In genomic region chr11:125111341-125112234, GRCh38 we compare ENCODE assay signal across 1 cellular context.
TF ChIP-seq lines count a peak whose summit lies in the region.

Gene TMEM218, minus strand, starts transcription at chr11:125111626. Its CDS starts 9,385 bp downstream, at chr11:125102241.

TF ChIP-seq in HepG2, 621 proteins besides CTCF, POLR2A, EP300 and RAD21 (continued from another document and continues in another):
- TF ChIP-seq ZNF615 (CRISPR knock-in tag; IDR thresholded peaks at IDR 0.05; ENCODE audit: borderline replicate concordance): 0 out of 2 replicates have a peak, but pooled peaks have one; percentile 31
- TF ChIP-seq KLF15 (CRISPR knock-in tag; IDR thresholded peaks at IDR 0.05; ENCODE audit: borderline replicate concordance): no peak
- TF ChIP-seq CREB3 (CRISPR knock-in tag; IDR thresholded peaks at IDR 0.05): no peak
- no peak; the same call in 1 of the 2 replicates for TF ChIP-seq DRAP1 (CRISPR knock-in tag; IDR thresholded peaks at IDR 0.05)
- no peak for TF ChIP-seq ZNF513 (CRISPR knock-in tag; conservative IDR thresholded peaks at IDR 0.05)
- peak; percentile 70 for TF ChIP-seq IKZF4 (CRISPR knock-in tag; IDR thresholded peaks at IDR 0.05; ENCODE audit: borderline replicate concordance, low read depth, not compliant biosample characterization)
- peak; percentile 89 for TF ChIP-seq ZSCAN25 (CRISPR knock-in tag; IDR thresholded peaks at IDR 0.05)
- TF ChIP-seq FOXP4 (CRISPR knock-in tag; IDR thresholded peaks at IDR 0.05): no peak
- peak; percentile 42; the same call in 1 of the 2 replicates for TF ChIP-seq MIER3 (CRISPR knock-in tag; IDR thresholded peaks at IDR 0.05; ENCODE audit: borderline replicate concordance)
- no peak for TF ChIP-seq ZNF12 (CRISPR knock-in tag; IDR thresholded peaks at IDR 0.05)
- TF ChIP-seq DNMT3B (CRISPR knock-in tag; conservative IDR thresholded peaks at IDR 0.05): peak; percentile 83; the same call in 1 of the 2 replicates
- TF ChIP-seq ELF3 (CRISPR knock-in tag; IDR thresholded peaks at IDR 0.05): no peak; the same call in 1 of the 2 replicates
- peak; percentile 47 for TF ChIP-seq XRCC5 (optimal IDR thresholded peaks at IDR 0.05; ENCODE audit: low read length)
- peak; percentile 75 for TF ChIP-seq YEATS2 (CRISPR knock-in tag; IDR thresholded peaks at IDR 0.05; ENCODE audit: borderline replicate concordance)
- TF ChIP-seq KDM1A (CRISPR knock-in tag; IDR thresholded peaks at IDR 0.05): no peak; the same call in 1 of the 2 replicates
- TF ChIP-seq MED1 (CRISPR knock-in tag; IDR thresholded peaks at IDR 0.05): peak; percentile 10; the same call in 1 of the 2 replicates
- TF ChIP-seq HINFP (CRISPR knock-in tag; IDR thresholded peaks at IDR 0.05; ENCODE audit: low read depth): peak; percentile 21; the same call in 1 of the 2 replicates
- TF ChIP-seq MIXL1 (CRISPR knock-in tag; IDR thresholded peaks at IDR 0.05): 0 out of 2 replicates have a peak, but pooled peaks have one; percentile 9
- TF ChIP-seq CREB1 (IDR thresholded peaks at IDR 0.05): peak; percentile 86
- TF ChIP-seq CREB1 (CRISPR knock-in tag; IDR thresholded peaks at IDR 0.05): peak; percentile 91
- no peak for TF ChIP-seq ZSCAN5A (CRISPR knock-in tag; IDR thresholded peaks at IDR 0.05; ENCODE audit: borderline replicate concordance)
- TF ChIP-seq GTF3A (CRISPR knock-in tag; conservative IDR thresholded peaks at IDR 0.05): no peak
- TF ChIP-seq SNAI1 (CRISPR knock-in tag; IDR thresholded peaks at IDR 0.05; ENCODE audit: borderline replicate concordance): 0 out of 2 replicates have a peak, but pooled peaks have one; percentile 47
- no peak for TF ChIP-seq TOE1 (CRISPR knock-in tag; IDR thresholded peaks at IDR 0.05)
- TF ChIP-seq TCF12 (IDR thresholded peaks at IDR 0.05): no peak
- no peak for TF ChIP-seq TCF12 (CRISPR knock-in tag; IDR thresholded peaks at IDR 0.05)
- TF ChIP-seq CBX1 (IDR thresholded peaks at IDR 0.05; ENCODE audit: low read depth): no peak
- no peak for TF ChIP-seq TEAD2 (CRISPR knock-in tag; IDR thresholded peaks at IDR 0.05)
- peak; percentile 33; the same call in 1 of the 2 replicates for TF ChIP-seq ZNF414 (CRISPR knock-in tag; IDR thresholded peaks at IDR 0.05)
- no peak for TF ChIP-seq ZNF546 (CRISPR knock-in tag; conservative IDR thresholded peaks at IDR 0.05)
- TF ChIP-seq FOXA3 (CRISPR knock-in tag; IDR thresholded peaks at IDR 0.05): no peak
- no peak for TF ChIP-seq PPARG (CRISPR knock-in tag; conservative IDR thresholded peaks at IDR 0.05)
- TF ChIP-seq RFX5 (IDR thresholded peaks at IDR 0.05; ENCODE audit: low read depth, low read length): peak; percentile 85
- no peak for TF ChIP-seq ZNF7 (CRISPR knock-in tag; IDR thresholded peaks at IDR 0.05)
- TF ChIP-seq JUNB (CRISPR knock-in tag; IDR thresholded peaks at IDR 0.05; ENCODE audit: borderline replicate concordance): no peak
- no peak for TF ChIP-seq SNRNP70 (IDR thresholded peaks at IDR 0.05; ENCODE audit: low read depth, low read length)
- TF ChIP-seq ZBTB7B (CRISPR knock-in tag; IDR thresholded peaks at IDR 0.05): no peak
- TF ChIP-seq ZNF292 (CRISPR knock-in tag; IDR thresholded peaks at IDR 0.05; ENCODE audit: borderline replicate concordance, low read depth): 0 out of 2 replicates have a peak, but pooled peaks have one; percentile 14
- TF ChIP-seq ZNF839 (CRISPR knock-in tag; IDR thresholded peaks at IDR 0.05; ENCODE audit: borderline replicate concordance): no peak
- TF ChIP-seq ZNF18 (CRISPR knock-in tag; IDR thresholded peaks at IDR 0.05; ENCODE audit: insufficient replicate concordance): no peak
- TF ChIP-seq KMT2A (CRISPR knock-in tag; IDR thresholded peaks at IDR 0.05): no peak
- 0 out of 2 replicates have a peak, but pooled peaks have one; percentile 27 for TF ChIP-seq LBX2 (CRISPR knock-in tag; IDR thresholded peaks at IDR 0.05; ENCODE audit: borderline replicate concordance)
- TF ChIP-seq SIX1 (CRISPR knock-in tag; IDR thresholded peaks at IDR 0.05; ENCODE audit: borderline replicate concordance): no peak
- no peak for TF ChIP-seq HMG20A (CRISPR knock-in tag; IDR thresholded peaks at IDR 0.05; ENCODE audit: borderline replicate concordance)
- TF ChIP-seq HNRNPUL1 (IDR thresholded peaks at IDR 0.05; ENCODE audit: low read depth, low read length): no peak
- TF ChIP-seq ZNF569 (CRISPR knock-in tag; IDR thresholded peaks at IDR 0.05; ENCODE audit: borderline replicate concordance): no peak
- peak; percentile 2; the same call in 1 of the 2 replicates for TF ChIP-seq ZNF878 (CRISPR knock-in tag; IDR thresholded peaks at IDR 0.05)
- TF ChIP-seq ZNF556 (CRISPR knock-in tag; IDR thresholded peaks at IDR 0.05; ENCODE audit: borderline replicate concordance): no peak
- TF ChIP-seq HNRNPLL (IDR thresholded peaks at IDR 0.05; ENCODE audit: low read depth, low read length, poor library complexity, severe bottlenecking): peak; percentile 91
- TF ChIP-seq ZNF629 (CRISPR knock-in tag; conservative IDR thresholded peaks at IDR 0.05): no peak
- no peak; the same call in 1 of the 2 replicates for TF ChIP-seq ZNF776 (CRISPR knock-in tag; IDR thresholded peaks at IDR 0.05)
- TF ChIP-seq GRHL1 (CRISPR knock-in tag; conservative IDR thresholded peaks at IDR 0.05): no peak
- TF ChIP-seq ZNF746 (CRISPR knock-in tag; IDR thresholded peaks at IDR 0.05): no peak
- TF ChIP-seq NPAS2 (CRISPR knock-in tag; IDR thresholded peaks at IDR 0.05; ENCODE audit: borderline replicate concordance): no peak
- TF ChIP-seq REPIN1 (CRISPR knock-in tag; IDR thresholded peaks at IDR 0.05; ENCODE audit: borderline replicate concordance, low read depth): no peak
- TF ChIP-seq MXD1 (CRISPR knock-in tag; IDR thresholded peaks at IDR 0.05): 0 out of 2 replicates have a peak, but pooled peaks have one; percentile 32
- no peak for TF ChIP-seq HOXA5 (CRISPR knock-in tag; IDR thresholded peaks at IDR 0.05)
- TF ChIP-seq ZFP37 (CRISPR knock-in tag; IDR thresholded peaks at IDR 0.05; ENCODE audit: borderline replicate concordance): no peak
- peak; percentile 24; the same call in 1 of the 2 replicates for TF ChIP-seq BRF2 (CRISPR knock-in tag; IDR thresholded peaks at IDR 0.05)
